Comparison of ENCODE assay signal across 8 cellular contexts in the genomic region with DNA sequence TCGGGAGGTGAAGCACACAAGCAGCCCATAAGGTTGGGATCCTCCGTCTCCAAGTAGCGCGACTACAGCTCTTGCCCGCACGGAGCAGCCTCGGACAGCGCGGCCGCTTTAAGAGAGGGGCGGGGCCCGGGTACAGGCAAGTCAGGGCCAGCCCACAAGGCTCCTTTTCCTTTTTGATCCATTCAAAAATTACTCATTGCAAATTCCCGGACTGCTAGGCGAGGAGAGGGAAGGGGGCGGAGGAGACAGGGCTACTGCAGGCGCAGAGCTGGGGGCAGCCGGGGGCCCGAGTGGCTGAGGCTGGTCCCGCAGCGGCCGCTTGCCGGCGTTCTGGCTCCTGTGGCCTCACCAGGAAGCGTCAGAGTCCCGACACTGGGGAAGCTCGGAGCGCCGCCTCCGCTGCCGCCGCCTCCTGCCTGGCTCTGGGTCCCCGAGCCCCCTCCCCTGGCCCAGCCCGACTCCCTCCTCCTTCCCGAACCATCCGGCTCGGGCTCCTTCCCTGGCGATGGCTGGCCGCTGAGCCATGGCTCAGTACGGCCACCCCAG. TPM values are rescaled to one million over a fixed set of nuclear protein-coding genes. Genes with fewer than 3 reads are reported as not detected.
DNase-seq lines count a peak whose midpoint lies in the region; ATAC-seq and TF ChIP-seq lines count a peak whose summit lies in the region.

A gene with protein sequence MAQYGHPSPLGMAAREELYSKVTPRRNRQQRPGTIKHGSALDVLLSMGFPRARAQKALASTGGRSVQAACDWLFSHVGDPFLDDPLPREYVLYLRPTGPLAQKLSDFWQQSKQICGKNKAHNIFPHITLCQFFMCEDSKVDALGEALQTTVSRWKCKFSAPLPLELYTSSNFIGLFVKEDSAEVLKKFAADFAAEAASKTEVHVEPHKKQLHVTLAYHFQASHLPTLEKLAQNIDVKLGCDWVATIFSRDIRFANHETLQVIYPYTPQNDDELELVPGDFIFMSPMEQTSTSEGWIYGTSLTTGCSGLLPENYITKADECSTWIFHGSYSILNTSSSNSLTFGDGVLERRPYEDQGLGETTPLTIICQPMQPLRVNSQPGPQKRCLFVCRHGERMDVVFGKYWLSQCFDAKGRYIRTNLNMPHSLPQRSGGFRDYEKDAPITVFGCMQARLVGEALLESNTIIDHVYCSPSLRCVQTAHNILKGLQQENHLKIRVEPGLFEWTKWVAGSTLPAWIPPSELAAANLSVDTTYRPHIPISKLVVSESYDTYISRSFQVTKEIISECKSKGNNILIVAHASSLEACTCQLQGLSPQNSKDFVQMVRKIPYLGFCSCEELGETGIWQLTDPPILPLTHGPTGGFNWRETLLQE (plus strand): TSS at position 196 of the 546 bp plus-strand sequence. CDS start 328 bp downstream, at position 524.

- peaks cover 3% of the 10 kb centered on the region for H3K36me3 Mint-ChIP-seq in activated CD4-positive, alpha-beta memory T cell treated with anti-CD3 and anti-CD28 coated beads, Interleukin-2, amount 10 ng/mL, durations not matched to agents 7 days and 5 days (ENCODE audit: low read depth)

- H3K9me3 ChIP-seq in ectodermal cell (ENCODE audit: control insufficient read depth, low read length), result no peaks in the 10 kb centered on the region
- H3K9me3 ChIP-seq in liver (ENCODE audit: control insufficient read depth in 4 of 4, low read length in 3 of 4), result no peaks in the 10 kb centered on the region

- peak within 1 kb of the TSS; percentile 90 for H3K4me3 Mint-ChIP-seq in activated CD4-positive, alpha-beta memory T cell treated with anti-CD3 and anti-CD28 coated beads, Interleukin-2, amount 10 ng/mL, durations not matched to agents 7 days and 5 days

- CTCF ChIA-PET in activated CD4-positive, alpha-beta memory T cell treated with anti-CD3 and anti-CD28 coated beads, Interleukin-2, amount 10 ng/mL, durations not matched to agents 7 days and 5 days (lab: Charles Lee), result interaction anchor here (0.6 to 7.8 kb wide), 32 partner anchors 9 to 201 kb away, joined by 3 to 179 read pairs (median 5); no protein-coding TSS in a partner anchor

- POLR2A ChIA-PET in activated CD4-positive, alpha-beta memory T cell treated with anti-CD3 and anti-CD28 coated beads, Interleukin-2, amount 10 ng/mL, durations not matched to agents 7 days and 5 days (lab: Charles Lee), result interaction anchor here (0.7 to 3.2 kb wide), 12 partner anchors 12 to 127 kb away, joined by 3 to 28 read pairs (median 10); no protein-coding TSS in a partner anchor

- peak within 1 kb of the TSS in 1 of 2 donors; percentile 43 for H3K9ac ChIP-seq in liver (ENCODE audit: low read depth in 1 of 2, low read length in 2 of 2)

- peak in 1 of 2 donors; percentile 18 for TF ChIP-seq RAD21 in liver (IDR thresholded peaks at IDR 0.05)

- no peak within 1 kb of the TSS for H3K27ac ChIP-seq in ectodermal cell (ENCODE audit: insufficient read depth, low read depth, low read length, poor library complexity, severe bottlenecking)
- H3K27ac ChIP-seq in liver (ENCODE audit: low read depth in 1 of 2, low read length in 2 of 2), result peak within 1 kb of the TSS; percentile 88

- peaks cover 36% of the 10 kb centered on the region for H3K27me3 ChIP-seq in ectodermal cell (ENCODE audit: control insufficient read depth, insufficient read depth, low read length, poor library complexity, severe bottlenecking)
- no peaks in the 10 kb centered on the region for H3K27me3 ChIP-seq in liver (ENCODE audit: control insufficient read depth in 4 of 4, insufficient read depth in 4 of 4, low read length in 3 of 4)

- peak; percentile 77 for ATAC-seq in GM18517 (IDR thresholded peaks at IDR 0.05; ENCODE audit: unreplicated experiment)
- peak; percentile 76 for ATAC-seq in HG03045 (IDR thresholded peaks at IDR 0.05; ENCODE audit: unreplicated experiment)

- H3K4me1 Mint-ChIP-seq in activated CD4-positive, alpha-beta memory T cell treated with anti-CD3 and anti-CD28 coated beads, Interleukin-2, amount 10 ng/mL, durations not matched to agents 7 days and 5 days, result peaks cover 21% of the 10 kb centered on the region

- H3K4me3 ChIP-seq in ectodermal cell (ENCODE audit: insufficient read depth, low read depth, low read length), result peak within 1 kb of the TSS; percentile 79
- peak within 1 kb of the TSS; percentile 61 to 84 (median 64) for H3K4me3 ChIP-seq in liver (ENCODE audit: low read depth in 1 of 3, low read length in 3 of 3)

- H3K4me1 ChIP-seq in ectodermal cell (ENCODE audit: control insufficient read depth, insufficient read depth, low read length), result peaks cover 1% of the 10 kb centered on the region
- peaks cover 0 to 9% (median 6%) of the 10 kb centered on the region in 4 donors for H3K4me1 ChIP-seq in liver (ENCODE audit: control insufficient read depth in 4 of 4, insufficient read depth in 4 of 4, low read length in 3 of 4)

- H3K27me3 Mint-ChIP-seq in activated CD4-positive, alpha-beta memory T cell treated with anti-CD3 and anti-CD28 coated beads, Interleukin-2, amount 10 ng/mL, durations not matched to agents 7 days and 5 days, result peaks cover 32% of the 10 kb centered on the region

- H3K9me3 Mint-ChIP-seq in activated CD4-positive, alpha-beta memory T cell treated with anti-CD3 and anti-CD28 coated beads, Interleukin-2, amount 10 ng/mL, durations not matched to agents 7 days and 5 days, result no peaks in the 10 kb centered on the region

- peak within 1 kb of the TSS; percentile 70 for H3K27ac Mint-ChIP-seq in activated CD4-positive, alpha-beta memory T cell treated with anti-CD3 and anti-CD28 coated beads, Interleukin-2, amount 10 ng/mL, durations not matched to agents 7 days and 5 days

- WGBS in ectodermal cell, 2 experiments, result 0 to 1% methylated on average over 39 of the region's 39 CpGs
- WGBS in liver, result under 1% methylated on average over 39 of the region's 39 CpGs

- DNase-seq in 8988T (peak; percentile 70), NCI-H460 (ENCODE audit: extremely low read depth, low read depth) (peak; percentile 61)
- DNase-seq in activated CD4-positive, alpha-beta memory T cell treated with anti-CD3 and anti-CD28 coated beads, Interleukin-2, amount 10 ng/mL, durations not matched to agents 7 days and 5 days, result peak; percentile 68
- DNase-seq in stimulated activated CD4-positive, alpha-beta T cell treated with anti-CD3 and anti-CD28 coated beads, Interleukin-4, amount 100 ng/mL, for 1 hour, result peak; percentile 67

- TF ChIP-seq CTCF in liver (IDR thresholded peaks at IDR 0.05; ENCODE audit: low read depth, low read length, missing input control), result no peak

- H3K36me3 ChIP-seq in ectodermal cell (ENCODE audit: control insufficient read depth, insufficient read depth, low read length), result no peaks in the 10 kb centered on the region
- no peaks in the 10 kb centered on the region for H3K36me3 ChIP-seq in liver (ENCODE audit: control insufficient read depth in 4 of 4, insufficient read depth in 3 of 4, low read depth in 1 of 4, low read length in 3 of 4)

TF ChIP-seq in liver, 16 proteins besides CTCF, POLR2A, EP300 and RAD21:
- TF ChIP-seq, protein P1, sequence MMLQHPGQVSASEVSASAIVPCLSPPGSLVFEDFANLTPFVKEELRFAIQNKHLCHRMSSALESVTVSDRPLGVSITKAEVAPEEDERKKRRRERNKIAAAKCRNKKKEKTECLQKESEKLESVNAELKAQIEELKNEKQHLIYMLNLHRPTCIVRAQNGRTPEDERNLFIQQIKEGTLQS (IDR thresholded peaks at IDR 0.05), result no peak
- peak; percentile 36 for TF ChIP-seq YY1 (IDR thresholded peaks at IDR 0.05)

RNA-seq across cellular contexts. Expression of the gene that starts here (rescaled TPM):
- total RNA-seq in NCI-H460 (2014; rRNA removed; shearing (Covaris generic)), result 10.1 and 10.4 TPM in 2 replicates
- 6.1 and 26.7 TPM in 2 replicates for polyA plus RNA-seq in NCI-H460 (2014; cell fraction: nucleus; rRNA removed)
- total RNA-seq in activated CD4-positive, alpha-beta memory T cell treated with anti-CD3 and anti-CD28 coated beads, Interleukin-2, amount 10 ng/mL, durations not matched to agents 7 days and 5 days, result 10 to 100 TPM; 18.4 to 20.9 TPM
- 2.7 TPM for polyA plus RNA-seq in ectodermal cell (2013, experiment 1 of 4)
- 1.8 TPM for polyA plus RNA-seq in ectodermal cell (2013, experiment 2 of 4)
- polyA plus RNA-seq in ectodermal cell (2013, experiment 3 of 4), result 2.4 TPM
- polyA plus RNA-seq in ectodermal cell (2013, experiment 4 of 4), result 3.1 TPM
- 1 to 10 TPM; 4.3 to 5.5 TPM for total RNA-seq in liver
- polyA plus RNA-seq in liver, result under 1 TPM; 0.48 to 0.76 TPM
